Comparison of ENCODE assay signal across 1 cellular context in the genomic region with DNA sequence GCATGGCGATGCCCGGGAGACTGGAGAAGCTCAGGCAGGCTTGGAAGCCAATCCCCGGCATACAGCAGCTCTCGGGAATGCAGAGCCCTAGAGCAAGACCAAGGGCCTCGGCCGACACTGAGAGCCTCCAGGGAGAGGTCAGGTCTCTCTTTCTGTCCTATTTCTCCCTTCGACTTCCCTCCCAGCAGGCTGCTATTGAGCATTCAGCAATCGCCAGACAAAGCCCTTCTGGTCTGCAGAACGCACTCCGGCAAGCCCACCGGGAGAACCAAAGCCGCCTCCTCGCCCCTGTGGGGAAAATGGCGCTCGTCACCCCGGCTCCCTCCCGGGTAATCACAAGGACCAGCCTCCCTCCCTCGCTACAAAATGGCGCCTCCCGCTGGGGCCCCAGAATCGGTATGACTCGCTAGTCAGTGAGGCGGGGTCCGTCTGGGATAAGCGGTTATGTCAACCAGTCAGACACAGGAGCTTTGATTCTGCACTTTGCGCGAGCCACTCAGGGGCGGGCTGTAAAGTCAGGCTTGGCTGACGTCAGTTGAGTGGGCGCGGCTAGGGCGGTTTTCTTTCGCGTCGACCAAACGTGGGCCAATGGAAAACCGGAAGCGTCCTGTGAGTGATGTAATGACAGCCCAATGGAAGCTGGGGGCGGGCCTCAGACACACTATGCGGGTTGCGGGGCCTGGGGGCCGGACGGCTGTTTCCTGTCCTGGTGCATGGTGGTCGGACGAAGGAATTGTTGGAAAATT.
TF ChIP-seq lines count a peak whose summit lies in the region.

A gene (plus strand): TSS at position 691 of the 746 bp plus-strand sequence. CDS start 10,297 bp downstream, outside the sequence.

TF ChIP-seq in K562, 482 proteins besides CTCF, POLR2A, EP300 and RAD21 (continued from another document):
- TF ChIP-seq SMARCE1 (IDR thresholded peaks at IDR 0.05) (0 out of 2 replicates have a peak, but pooled peaks have one; percentile 26), SP2 (IDR thresholded peaks at IDR 0.05; ENCODE audit: extremely low read depth, low read depth, low read length, poor library complexity, severe bottlenecking) (peak; percentile 77), KLF10 (CRISPR knock-in tag; IDR thresholded peaks at IDR 0.05) (no peak), HDAC1 (IDR thresholded peaks at IDR 0.05) (no peak), TOE1 (IDR thresholded peaks at IDR 0.05; ENCODE audit: borderline replicate concordance) (peak; percentile 73; the same call in 1 of the 2 replicates), TOE1 (CRISPR knock-in tag; IDR thresholded peaks at IDR 0.05; ENCODE audit: borderline replicate concordance, low read depth) (no peak), GABPA (tag; conservative IDR thresholded peaks at IDR 0.05; ENCODE audit: low read depth) (peak; percentile 96), FOXA1 (IDR thresholded peaks at IDR 0.05; ENCODE audit: borderline replicate concordance) (no peak), RBBP5 (IDR thresholded peaks at IDR 0.05; ENCODE audit: borderline replicate concordance, insufficient read depth, low read length, poor library complexity, severe bottlenecking) (peak; percentile 9), PTBP1 (IDR thresholded peaks at IDR 0.05; ENCODE audit: low read depth, low read length) (no peak), SMAD1 (IDR thresholded peaks at IDR 0.05; ENCODE audit: low read depth, low read length, partially characterized antibody) (peak; percentile 93), HNRNPLL (IDR thresholded peaks at IDR 0.05; ENCODE audit: low read depth, low read length, poor library complexity, severe bottlenecking) (no peak), BRD4 (IDR thresholded peaks at IDR 0.05) (peak; percentile 80), MAFF (IDR thresholded peaks at IDR 0.05; ENCODE audit: low read length) (no peak), KAT7 (CRISPR knock-in tag; IDR thresholded peaks at IDR 0.05; ENCODE audit: borderline replicate concordance) (peak; percentile 86; the same call in 1 of the 2 replicates), FOXM1 (IDR thresholded peaks at IDR 0.05; ENCODE audit: low read depth) (peak; percentile 77), FOXM1 (CRISPR knock-in tag; IDR thresholded peaks at IDR 0.05; ENCODE audit: low read depth) (no peak), GABPB1 (CRISPR knock-in tag; IDR thresholded peaks at IDR 0.05) (peak; percentile 93), MEIS2 (IDR thresholded peaks at IDR 0.05; ENCODE audit: partially characterized antibody) (peak; percentile 42), RHOXF2B (CRISPR knock-in tag; conservative IDR thresholded peaks at IDR 0.05) (no peak), ZNF175 (CRISPR knock-in tag; IDR thresholded peaks at IDR 0.05; ENCODE audit: low read depth) (no peak), SPI1 (IDR thresholded peaks at IDR 0.05; ENCODE audit: borderline replicate concordance, low read depth, low read length) (no peak), ARID2 (IDR thresholded peaks at IDR 0.05) (0 out of 2 replicates have a peak, but pooled peaks have one; percentile 24), GABPB2 (CRISPR knock-in tag; conservative IDR thresholded peaks at IDR 0.05) (no peak), SIN3A (IDR thresholded peaks at IDR 0.05; ENCODE audit: borderline replicate concordance in 2 of 2, control insufficient read depth in 1 of 2, low read depth in 2 of 2, low read length in 2 of 2) (no peak), ILK (tag; IDR thresholded peaks at IDR 0.05; ENCODE audit: borderline replicate concordance, low read depth) (no peak), ZNF444 (CRISPR knock-in tag; IDR thresholded peaks at IDR 0.05) (no peak), NR2F6 (CRISPR knock-in tag; IDR thresholded peaks at IDR 0.05) (no peak), TCF7 (IDR thresholded peaks at IDR 0.05; ENCODE audit: borderline replicate concordance) (no peak)
- TF ChIP-seq, protein P1, sequence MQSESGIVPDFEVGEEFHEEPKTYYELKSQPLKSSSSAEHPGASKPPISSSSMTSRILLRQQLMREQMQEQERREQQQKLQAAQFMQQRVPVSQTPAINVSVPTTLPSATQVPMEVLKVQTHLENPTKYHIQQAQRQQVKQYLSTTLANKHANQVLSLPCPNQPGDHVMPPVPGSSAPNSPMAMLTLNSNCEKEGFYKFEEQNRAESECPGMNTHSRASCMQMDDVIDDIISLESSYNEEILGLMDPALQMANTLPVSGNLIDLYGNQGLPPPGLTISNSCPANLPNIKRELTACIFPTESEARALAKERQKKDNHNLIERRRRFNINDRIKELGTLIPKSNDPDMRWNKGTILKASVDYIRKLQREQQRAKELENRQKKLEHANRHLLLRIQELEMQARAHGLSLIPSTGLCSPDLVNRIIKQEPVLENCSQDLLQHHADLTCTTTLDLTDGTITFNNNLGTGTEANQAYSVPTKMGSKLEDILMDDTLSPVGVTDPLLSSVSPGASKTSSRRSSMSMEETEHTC (IDR thresholded peaks at IDR 0.05), result 0 out of 2 replicates have a peak, but pooled peaks have one; percentile 35
- TF ChIP-seq, protein P2, sequence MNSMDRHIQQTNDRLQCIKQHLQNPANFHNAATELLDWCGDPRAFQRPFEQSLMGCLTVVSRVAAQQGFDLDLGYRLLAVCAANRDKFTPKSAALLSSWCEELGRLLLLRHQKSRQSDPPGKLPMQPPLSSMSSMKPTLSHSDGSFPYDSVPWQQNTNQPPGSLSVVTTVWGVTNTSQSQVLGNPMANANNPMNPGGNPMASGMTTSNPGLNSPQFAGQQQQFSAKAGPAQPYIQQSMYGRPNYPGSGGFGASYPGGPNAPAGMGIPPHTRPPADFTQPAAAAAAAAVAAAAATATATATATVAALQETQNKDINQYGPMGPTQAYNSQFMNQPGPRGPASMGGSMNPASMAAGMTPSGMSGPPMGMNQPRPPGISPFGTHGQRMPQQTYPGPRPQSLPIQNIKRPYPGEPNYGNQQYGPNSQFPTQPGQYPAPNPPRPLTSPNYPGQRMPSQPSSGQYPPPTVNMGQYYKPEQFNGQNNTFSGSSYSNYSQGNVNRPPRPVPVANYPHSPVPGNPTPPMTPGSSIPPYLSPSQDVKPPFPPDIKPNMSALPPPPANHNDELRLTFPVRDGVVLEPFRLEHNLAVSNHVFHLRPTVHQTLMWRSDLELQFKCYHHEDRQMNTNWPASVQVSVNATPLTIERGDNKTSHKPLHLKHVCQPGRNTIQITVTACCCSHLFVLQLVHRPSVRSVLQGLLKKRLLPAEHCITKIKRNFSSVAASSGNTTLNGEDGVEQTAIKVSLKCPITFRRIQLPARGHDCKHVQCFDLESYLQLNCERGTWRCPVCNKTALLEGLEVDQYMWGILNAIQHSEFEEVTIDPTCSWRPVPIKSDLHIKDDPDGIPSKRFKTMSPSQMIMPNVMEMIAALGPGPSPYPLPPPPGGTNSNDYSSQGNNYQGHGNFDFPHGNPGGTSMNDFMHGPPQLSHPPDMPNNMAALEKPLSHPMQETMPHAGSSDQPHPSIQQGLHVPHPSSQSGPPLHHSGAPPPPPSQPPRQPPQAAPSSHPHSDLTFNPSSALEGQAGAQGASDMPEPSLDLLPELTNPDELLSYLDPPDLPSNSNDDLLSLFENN (IDR thresholded peaks at IDR 0.05; ENCODE audit: low read depth in 2 of 2, low read length in 2 of 2), result 0 out of 4 replicates have a peak, but pooled peaks of 1 of the 2 experiments have one; percentile 40
- TF ChIP-seq, protein P3, sequence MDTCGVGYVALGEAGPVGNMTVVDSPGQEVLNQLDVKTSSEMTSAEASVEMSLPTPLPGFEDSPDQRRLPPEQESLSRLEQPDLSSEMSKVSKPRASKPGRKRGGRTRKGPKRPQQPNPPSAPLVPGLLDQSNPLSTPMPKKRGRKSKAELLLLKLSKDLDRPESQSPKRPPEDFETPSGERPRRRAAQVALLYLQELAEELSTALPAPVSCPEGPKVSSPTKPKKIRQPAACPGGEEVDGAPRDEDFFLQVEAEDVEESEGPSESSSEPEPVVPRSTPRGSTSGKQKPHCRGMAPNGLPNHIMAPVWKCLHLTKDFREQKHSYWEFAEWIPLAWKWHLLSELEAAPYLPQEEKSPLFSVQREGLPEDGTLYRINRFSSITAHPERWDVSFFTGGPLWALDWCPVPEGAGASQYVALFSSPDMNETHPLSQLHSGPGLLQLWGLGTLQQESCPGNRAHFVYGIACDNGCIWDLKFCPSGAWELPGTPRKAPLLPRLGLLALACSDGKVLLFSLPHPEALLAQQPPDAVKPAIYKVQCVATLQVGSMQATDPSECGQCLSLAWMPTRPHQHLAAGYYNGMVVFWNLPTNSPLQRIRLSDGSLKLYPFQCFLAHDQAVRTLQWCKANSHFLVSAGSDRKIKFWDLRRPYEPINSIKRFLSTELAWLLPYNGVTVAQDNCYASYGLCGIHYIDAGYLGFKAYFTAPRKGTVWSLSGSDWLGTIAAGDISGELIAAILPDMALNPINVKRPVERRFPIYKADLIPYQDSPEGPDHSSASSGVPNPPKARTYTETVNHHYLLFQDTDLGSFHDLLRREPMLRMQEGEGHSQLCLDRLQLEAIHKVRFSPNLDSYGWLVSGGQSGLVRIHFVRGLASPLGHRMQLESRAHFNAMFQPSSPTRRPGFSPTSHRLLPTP (IDR thresholded peaks at IDR 0.05; ENCODE audit: borderline replicate concordance, extremely low read depth, insufficient read length), result no peak
- TF ChIP-seq, protein P4, sequence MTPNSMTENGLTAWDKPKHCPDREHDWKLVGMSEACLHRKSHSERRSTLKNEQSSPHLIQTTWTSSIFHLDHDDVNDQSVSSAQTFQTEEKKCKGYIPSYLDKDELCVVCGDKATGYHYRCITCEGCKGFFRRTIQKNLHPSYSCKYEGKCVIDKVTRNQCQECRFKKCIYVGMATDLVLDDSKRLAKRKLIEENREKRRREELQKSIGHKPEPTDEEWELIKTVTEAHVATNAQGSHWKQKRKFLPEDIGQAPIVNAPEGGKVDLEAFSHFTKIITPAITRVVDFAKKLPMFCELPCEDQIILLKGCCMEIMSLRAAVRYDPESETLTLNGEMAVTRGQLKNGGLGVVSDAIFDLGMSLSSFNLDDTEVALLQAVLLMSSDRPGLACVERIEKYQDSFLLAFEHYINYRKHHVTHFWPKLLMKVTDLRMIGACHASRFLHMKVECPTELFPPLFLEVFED (CRISPR knock-in tag; conservative IDR thresholded peaks at IDR 0.05), result no peak
- TF ChIP-seq, protein P5, sequence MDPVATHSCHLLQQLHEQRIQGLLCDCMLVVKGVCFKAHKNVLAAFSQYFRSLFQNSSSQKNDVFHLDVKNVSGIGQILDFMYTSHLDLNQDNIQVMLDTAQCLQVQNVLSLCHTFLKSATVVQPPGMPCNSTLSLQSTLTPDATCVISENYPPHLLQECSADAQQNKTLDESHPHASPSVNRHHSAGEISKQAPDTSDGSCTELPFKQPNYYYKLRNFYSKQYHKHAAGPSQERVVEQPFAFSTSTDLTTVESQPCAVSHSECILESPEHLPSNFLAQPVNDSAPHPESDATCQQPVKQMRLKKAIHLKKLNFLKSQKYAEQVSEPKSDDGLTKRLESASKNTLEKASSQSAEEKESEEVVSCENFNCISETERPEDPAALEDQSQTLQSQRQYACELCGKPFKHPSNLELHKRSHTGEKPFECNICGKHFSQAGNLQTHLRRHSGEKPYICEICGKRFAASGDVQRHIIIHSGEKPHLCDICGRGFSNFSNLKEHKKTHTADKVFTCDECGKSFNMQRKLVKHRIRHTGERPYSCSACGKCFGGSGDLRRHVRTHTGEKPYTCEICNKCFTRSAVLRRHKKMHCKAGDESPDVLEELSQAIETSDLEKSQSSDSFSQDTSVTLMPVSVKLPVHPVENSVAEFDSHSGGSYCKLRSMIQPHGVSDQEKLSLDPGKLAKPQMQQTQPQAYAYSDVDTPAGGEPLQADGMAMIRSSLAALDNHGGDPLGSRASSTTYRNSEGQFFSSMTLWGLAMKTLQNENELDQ (CRISPR knock-in tag; IDR thresholded peaks at IDR 0.05; ENCODE audit: borderline replicate concordance), result no peak
- TF ChIP-seq, protein P6, sequence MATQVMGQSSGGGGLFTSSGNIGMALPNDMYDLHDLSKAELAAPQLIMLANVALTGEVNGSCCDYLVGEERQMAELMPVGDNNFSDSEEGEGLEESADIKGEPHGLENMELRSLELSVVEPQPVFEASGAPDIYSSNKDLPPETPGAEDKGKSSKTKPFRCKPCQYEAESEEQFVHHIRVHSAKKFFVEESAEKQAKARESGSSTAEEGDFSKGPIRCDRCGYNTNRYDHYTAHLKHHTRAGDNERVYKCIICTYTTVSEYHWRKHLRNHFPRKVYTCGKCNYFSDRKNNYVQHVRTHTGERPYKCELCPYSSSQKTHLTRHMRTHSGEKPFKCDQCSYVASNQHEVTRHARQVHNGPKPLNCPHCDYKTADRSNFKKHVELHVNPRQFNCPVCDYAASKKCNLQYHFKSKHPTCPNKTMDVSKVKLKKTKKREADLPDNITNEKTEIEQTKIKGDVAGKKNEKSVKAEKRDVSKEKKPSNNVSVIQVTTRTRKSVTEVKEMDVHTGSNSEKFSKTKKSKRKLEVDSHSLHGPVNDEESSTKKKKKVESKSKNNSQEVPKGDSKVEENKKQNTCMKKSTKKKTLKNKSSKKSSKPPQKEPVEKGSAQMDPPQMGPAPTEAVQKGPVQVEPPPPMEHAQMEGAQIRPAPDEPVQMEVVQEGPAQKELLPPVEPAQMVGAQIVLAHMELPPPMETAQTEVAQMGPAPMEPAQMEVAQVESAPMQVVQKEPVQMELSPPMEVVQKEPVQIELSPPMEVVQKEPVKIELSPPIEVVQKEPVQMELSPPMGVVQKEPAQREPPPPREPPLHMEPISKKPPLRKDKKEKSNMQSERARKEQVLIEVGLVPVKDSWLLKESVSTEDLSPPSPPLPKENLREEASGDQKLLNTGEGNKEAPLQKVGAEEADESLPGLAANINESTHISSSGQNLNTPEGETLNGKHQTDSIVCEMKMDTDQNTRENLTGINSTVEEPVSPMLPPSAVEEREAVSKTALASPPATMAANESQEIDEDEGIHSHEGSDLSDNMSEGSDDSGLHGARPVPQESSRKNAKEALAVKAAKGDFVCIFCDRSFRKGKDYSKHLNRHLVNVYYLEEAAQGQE (CRISPR knock-in tag; IDR thresholded peaks at IDR 0.05; ENCODE audit: low read depth), result no peak
- TF ChIP-seq, protein P7, sequence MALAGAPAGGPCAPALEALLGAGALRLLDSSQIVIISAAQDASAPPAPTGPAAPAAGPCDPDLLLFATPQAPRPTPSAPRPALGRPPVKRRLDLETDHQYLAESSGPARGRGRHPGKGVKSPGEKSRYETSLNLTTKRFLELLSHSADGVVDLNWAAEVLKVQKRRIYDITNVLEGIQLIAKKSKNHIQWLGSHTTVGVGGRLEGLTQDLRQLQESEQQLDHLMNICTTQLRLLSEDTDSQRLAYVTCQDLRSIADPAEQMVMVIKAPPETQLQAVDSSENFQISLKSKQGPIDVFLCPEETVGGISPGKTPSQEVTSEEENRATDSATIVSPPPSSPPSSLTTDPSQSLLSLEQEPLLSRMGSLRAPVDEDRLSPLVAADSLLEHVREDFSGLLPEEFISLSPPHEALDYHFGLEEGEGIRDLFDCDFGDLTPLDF (CRISPR knock-in tag; IDR thresholded peaks at IDR 0.05), result no peak
- TF ChIP-seq, protein P8, sequence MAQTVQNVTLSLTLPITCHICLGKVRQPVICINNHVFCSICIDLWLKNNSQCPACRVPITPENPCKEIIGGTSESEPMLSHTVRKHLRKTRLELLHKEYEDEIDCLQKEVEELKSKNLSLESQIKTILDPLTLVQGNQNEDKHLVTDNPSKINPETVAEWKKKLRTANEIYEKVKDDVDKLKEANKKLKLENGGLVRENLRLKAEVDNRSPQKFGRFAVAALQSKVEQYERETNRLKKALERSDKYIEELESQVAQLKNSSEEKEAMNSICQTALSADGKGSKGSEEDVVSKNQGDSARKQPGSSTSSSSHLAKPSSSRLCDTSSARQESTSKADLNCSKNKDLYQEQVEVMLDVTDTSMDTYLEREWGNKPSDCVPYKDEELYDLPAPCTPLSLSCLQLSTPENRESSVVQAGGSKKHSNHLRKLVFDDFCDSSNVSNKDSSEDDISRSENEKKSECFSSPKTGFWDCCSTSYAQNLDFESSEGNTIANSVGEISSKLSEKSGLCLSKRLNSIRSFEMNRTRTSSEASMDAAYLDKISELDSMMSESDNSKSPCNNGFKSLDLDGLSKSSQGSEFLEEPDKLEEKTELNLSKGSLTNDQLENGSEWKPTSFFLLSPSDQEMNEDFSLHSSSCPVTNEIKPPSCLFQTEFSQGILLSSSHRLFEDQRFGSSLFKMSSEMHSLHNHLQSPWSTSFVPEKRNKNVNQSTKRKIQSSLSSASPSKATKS (CRISPR knock-in tag; IDR thresholded peaks at IDR 0.05), result no peak
TF ChIP-seq in K562: peak in this region for 166.
